Comparison of ENCODE assay signal across 11 cellular contexts in genomic region chr22:25069758-25070461, GRCh38.
A peak's percentile ranks its signal among the peaks of the same experiment; 100 is the strongest.
DNase-seq lines count a peak whose midpoint lies in the region; ATAC-seq and TF ChIP-seq lines count a peak whose summit lies in the region.
"Had no signal": no experiment of that assay in that cellular context is flagged by ENCODE, and none has a peak within 500 bp of the region (broad histone marks: within the 10 kb centered on the region; RNA-seq: fewer than 3 reads in every experiment).

No MANE protein-coding gene starts in this region.

- H3K9me3 Mint-ChIP-seq in mesothelial cell of epicardium: no peaks in the 10 kb centered on the region

- peak; percentile 36 for DNase-seq in activated CD4-positive, alpha-beta T cell treated with anti-CD3 and anti-CD28 coated beads for 48 hours
- no peak for DNase-seq in activated CD4-positive, alpha-beta T cell treated with anti-CD3 and anti-CD28 coated beads, Interleukin-2, amount 50 U/mL, for 4 hours
- DNase-seq in adipocyte (ENCODE audit: low read depth): no peak
- DNase-seq in mesothelial cell of epicardium (ENCODE audit: low spot score in 2 of 2, unreplicated experiment in 2 of 2): no peak
- DNase-seq in NCI-H2107 treated with DMSO at 0.1 percent for 48 hours (lab: John Stamatoyannopoulos, UW; ENCODE audit: unreplicated experiment): no peak
- DNase-seq in DMS 273 treated with DMSO at 0.1 percent for 48 hours (lab: John Stamatoyannopoulos, UW): no peak
- DNase-seq: colonic mucosa, left cardiac atrium had no signal

- peak overlapping the region; percentile 40 for H3K27ac Mint-ChIP-seq in mesothelial cell of epicardium

- H3K4me1 ChIP-seq in adipocyte (ENCODE audit: control insufficient read depth, insufficient read depth, low read length) (peaks cover 18% of the 10 kb centered on the region), thymus (ENCODE audit: control insufficient read depth, insufficient read depth, low read length) (peaks cover 55% of the 10 kb centered on the region)
- H3K4me1 ChIP-seq: A549, colonic mucosa had no signal

- H3K4me3 ChIP-seq in adipocyte (ENCODE audit: low read length): peak overlapping the region; percentile 10
- H3K4me3 ChIP-seq in thymus (ENCODE audit: low read length): peak overlapping the region; percentile 56
- H3K4me3 ChIP-seq: A549, colonic mucosa had no signal

- peaks cover 7% of the 10 kb centered on the region for H3K27me3 ChIP-seq in adipocyte (replicated peaks; ENCODE audit: control insufficient read depth, insufficient read depth, low read length)
- H3K27me3 ChIP-seq in thymus (ENCODE audit: control insufficient read depth, insufficient read depth): no peaks in the 10 kb centered on the region
- H3K27me3 ChIP-seq: colonic mucosa had no signal

- ATAC-seq in GM21515 (IDR thresholded peaks at IDR 0.05; ENCODE audit: unreplicated experiment): no peak
- ATAC-seq: A549 had no signal

- no peaks in the 10 kb centered on the region for H3K27me3 Mint-ChIP-seq in mesothelial cell of epicardium (ENCODE audit: low read depth)

- peaks cover 18% of the 10 kb centered on the region for H3K4me1 Mint-ChIP-seq in mesothelial cell of epicardium

- H3K4me3 Mint-ChIP-seq in mesothelial cell of epicardium: peak overlapping the region; percentile 5

- H3K36me3 ChIP-seq in adipocyte (ENCODE audit: control insufficient read depth, insufficient read depth, low read length, severe bottlenecking) (no peaks in the 10 kb centered on the region), thymus (ENCODE audit: control insufficient read depth, insufficient read depth) (no peaks in the 10 kb centered on the region)
- H3K36me3 ChIP-seq: colonic mucosa had no signal

- no peak for TF ChIP-seq CTCF in mesothelial cell of epicardium (IDR thresholded peaks at IDR 0.05; ENCODE audit: unreplicated experiment)

- H3K27ac ChIP-seq in thymus (ENCODE audit: low read depth): peak overlapping the region; percentile 97
- H3K27ac ChIP-seq: A549, colonic mucosa had no signal

- no peak overlapping the region for H3K9ac ChIP-seq in adipocyte (ENCODE audit: low read length)

- no peaks in the 10 kb centered on the region for H3K36me3 Mint-ChIP-seq in mesothelial cell of epicardium

- H3K9me3 ChIP-seq in adipocyte (ENCODE audit: control insufficient read depth, low read length): no peaks in the 10 kb centered on the region
- H3K9me3 ChIP-seq in thymus (ENCODE audit: control insufficient read depth): no peaks in the 10 kb centered on the region
- H3K9me3 ChIP-seq: A549, colonic mucosa had no signal

- WGBS in thymus: 18% methylated on average over 29 of the region's 29 CpGs
